ENCODE assay signal across 8 cellular contexts in the genomic region with DNA sequence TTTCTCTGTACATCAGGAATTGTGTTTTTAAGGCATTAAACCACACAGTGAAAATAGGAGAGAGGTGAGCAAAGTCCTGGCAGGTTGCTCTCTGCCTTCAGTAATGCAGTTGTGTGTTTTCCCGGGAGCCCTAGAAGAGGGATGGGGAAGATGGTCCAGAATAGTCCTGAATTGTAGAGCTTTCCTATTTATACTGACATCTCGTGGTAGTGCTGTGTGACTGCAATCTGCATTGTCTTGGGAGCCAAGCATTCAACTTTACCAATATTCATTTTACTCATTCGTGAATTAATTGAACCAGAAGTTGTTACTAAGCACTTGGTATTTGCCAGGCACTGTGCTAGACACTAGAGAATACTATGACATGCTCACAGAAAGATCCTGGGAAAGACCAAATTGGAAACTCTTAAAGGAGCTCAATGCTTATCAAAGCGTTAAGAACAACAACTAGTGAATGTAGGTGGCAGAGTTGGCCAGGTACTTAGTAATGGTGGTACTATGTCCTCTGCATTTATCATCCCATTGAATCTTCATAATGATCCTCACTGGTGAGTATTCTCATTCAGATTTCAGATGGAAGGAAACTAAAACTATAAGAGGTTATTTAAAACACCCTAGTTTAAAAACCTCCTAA.
A peak's percentile ranks its signal among the peaks of the same experiment; 100 is the strongest.
DNase-seq lines count a peak whose midpoint lies in the region; ATAC-seq and TF ChIP-seq lines count a peak whose summit lies in the region.

No MANE protein-coding gene starts in this region.

- TF ChIP-seq CTCF in lung (IDR thresholded peaks at IDR 0.05; ENCODE audit: control extremely low read depth, extremely low read depth): peak; percentile 88

- no peak overlapping the region for H3K27ac ChIP-seq in lung (ENCODE audit: low read depth in 1 of 2, low read length in 1 of 2)

- WGBS in lung, 2 donors: 22% methylated on average over 4 of the region's 4 CpGs

- ATAC-seq in HG02678 (IDR thresholded peaks at IDR 0.05; ENCODE audit: unreplicated experiment): peak; percentile 60
- ATAC-seq in lung (ENCODE audit: insufficient read depth, low FRiP score): peak; percentile 69
- no peak for ATAC-seq in stimulated activated memory B cell treated with anti-CD40 and anti-IgM and Interleukin-4, amounts not matched to agents 10 μg/mL and 1 μg/mL and 100 μg/mL, for 72 hours

- no peak overlapping the region for H3K27ac Mint-ChIP-seq in stimulated activated memory B cell treated with anti-CD40 and anti-IgM and Interleukin-4, amounts not matched to agents 10 μg/mL and 1 μg/mL and 100 μg/mL, for 72 hours

- H3K9me3 Mint-ChIP-seq in stimulated activated memory B cell treated with anti-CD40 and anti-IgM and Interleukin-4, amounts not matched to agents 10 μg/mL and 1 μg/mL and 100 μg/mL, for 72 hours: no peaks in the 10 kb centered on the region

- H3K4me3 Mint-ChIP-seq in stimulated activated memory B cell treated with anti-CD40 and anti-IgM and Interleukin-4, amounts not matched to agents 10 μg/mL and 1 μg/mL and 100 μg/mL, for 72 hours: no peak overlapping the region

- no peaks in the 10 kb centered on the region for H3K27me3 Mint-ChIP-seq in stimulated activated memory B cell treated with anti-CD40 and anti-IgM and Interleukin-4, amounts not matched to agents 10 μg/mL and 1 μg/mL and 100 μg/mL, for 72 hours

- peak; percentile 69 for DNase-seq in ELR (ENCODE audit: low read depth)
- peak; percentile 11 for DNase-seq in NCI-H774 (lab: John Stamatoyannopoulos, UW)
- DNase-seq in dedifferentiated amniotic fluid mesenchymal stem cell (ENCODE audit: extremely low spot score): peak; percentile 63
- no peak for DNase-seq in lung (ENCODE audit: low spot score)
- DNase-seq in stimulated activated CD4-positive, alpha-beta T cell treated with anti-CD3 and anti-CD28 coated beads, Interleukin-12 subunit alpha, Interleukin-12 subunit beta, amount 100 ng/mL, for 4 hours: no peak
- no peak for DNase-seq in stimulated activated CD4-positive, alpha-beta T cell treated with anti-CD3 and anti-CD28 coated beads, Interleukin-4, amount 100 ng/mL, for 4 hours

- H3K27me3 ChIP-seq in lung (ENCODE audit: control insufficient read depth, insufficient read depth): no peaks in the 10 kb centered on the region

- no peak overlapping the region for H3K4me3 ChIP-seq in lung

- H3K4me1 Mint-ChIP-seq in stimulated activated memory B cell treated with anti-CD40 and anti-IgM and Interleukin-4, amounts not matched to agents 10 μg/mL and 1 μg/mL and 100 μg/mL, for 72 hours: peaks cover 20% of the 10 kb centered on the region

- H3K36me3 Mint-ChIP-seq in stimulated activated memory B cell treated with anti-CD40 and anti-IgM and Interleukin-4, amounts not matched to agents 10 μg/mL and 1 μg/mL and 100 μg/mL, for 72 hours: no peaks in the 10 kb centered on the region

- no peaks in the 10 kb centered on the region for H3K36me3 ChIP-seq in lung (ENCODE audit: control insufficient read depth in 2 of 2, insufficient read depth in 2 of 2, low read length in 2 of 2)

- H3K9me3 ChIP-seq in lung (ENCODE audit: control insufficient read depth in 2 of 2, insufficient read depth in 1 of 2, low read length in 1 of 2): no peaks in the 10 kb centered on the region

- peaks cover 0 to 8% of the 10 kb centered on the region in 2 donors for H3K4me1 ChIP-seq in lung (ENCODE audit: control insufficient read depth in 2 of 2, insufficient read depth in 2 of 2, low read length in 2 of 2)

Comparison
In these comparisons a context has a peak if more than half of its experiments do, and no peak if none do; other contexts are left out.
1. DNase-seq: peak in ELR (single experiment), NCI-H774 (single experiment) and dedifferentiated amniotic fluid mesenchymal stem cell (single experiment); none in lung (single experiment), stimulated activated CD4-positive, alpha-beta T cell treated with anti-CD3 and anti-CD28 coated beads, Interleukin-12 subunit alpha, Interleukin-12 subunit beta, amount 100 ng/mL, for 4 hours (single experiment) and stimulated activated CD4-positive, alpha-beta T cell treated with anti-CD3 and anti-CD28 coated beads, Interleukin-4, amount 100 ng/mL, for 4 hours (0 of 2).